In genomic region chr11:36746886-36747710, GRCh38 we compare ENCODE assay signal across 8 cellular contexts.
DNase-seq lines count a peak whose midpoint lies in the region; ATAC-seq, FAIRE-seq and TF ChIP-seq lines count a peak whose summit lies in the region.

No MANE protein-coding gene starts in this region.

- intact Hi-C loops in endothelial cell of umbilical vein (cut with micrococcal nuclease): loop anchor here (1.0 kb wide), 4 partner anchors 45 to 455 kb away; partner anchors contain the start of gene IFTAP

- peak; percentile 92 for ATAC-seq in GM21528 (IDR thresholded peaks at IDR 0.05; ENCODE audit: low FRiP score, unreplicated experiment)

- H3K79me2 ChIP-seq in endothelial cell of umbilical vein (ENCODE audit: control insufficient read depth, insufficient read depth, low read length): no peaks in the 10 kb centered on the region

- H3K9me1 ChIP-seq in endothelial cell of umbilical vein (replicated peaks; ENCODE audit: control insufficient read depth, extremely low read depth, insufficient read depth, low read length): no peaks in the 10 kb centered on the region

- no peaks in the 10 kb centered on the region for H3K36me3 ChIP-seq in endothelial cell of umbilical vein (ENCODE audit: control insufficient read depth in 2 of 2, extremely low read depth in 1 of 2, insufficient read depth in 2 of 2, low read length in 2 of 2)

- no peaks in the 10 kb centered on the region for H3K27me3 ChIP-seq in endothelial cell of umbilical vein (ENCODE audit: control insufficient read depth in 2 of 2, insufficient read depth in 2 of 2, low read length in 2 of 2)

- H3K9ac ChIP-seq in endothelial cell of umbilical vein (replicated peaks; ENCODE audit: extremely low read depth, insufficient read depth, low read length): no peak overlapping the region

- POLR2A ChIA-PET in endothelial cell of umbilical vein (lab: Charles Lee): no interaction called here

- H3K4me3 ChIP-seq in endothelial cell of umbilical vein (replicated peaks in 1 of 3; ENCODE audit: insufficient read depth in 1 of 3, low read depth in 1 of 3, low read length in 3 of 3): no peak overlapping the region

- no peak overlapping the region for H3K4me2 ChIP-seq in endothelial cell of umbilical vein (ENCODE audit: insufficient read depth, low read length)

- DNase-seq in DMS114 treated with DMSO at 0.1 percent for 48 hours (lab: John Stamatoyannopoulos, UW; ENCODE audit: unreplicated experiment) (peak; percentile 94), HUDEP-2 (lab: John Stamatoyannopoulos, UW; ENCODE audit: unreplicated experiment in 76 of 76) (peak in 73 of 76 experiments; percentile 6 to 90 (median 64)), NOMO-1 treated with DMSO at 0.1 percent for 48 hours (lab: John Stamatoyannopoulos, UW; ENCODE audit: unreplicated experiment) (peak; percentile 85), endothelial cell of umbilical vein (ENCODE audit: low read depth, low spot score) (peak; percentile 89), mucosa of gallbladder (ENCODE audit: low spot score) (peak; percentile 92)
- DNase-seq in activated CD8-positive, alpha-beta memory T cell treated with anti-CD3 and anti-CD28 coated beads for 24 hours: peak; percentile 87
- peak; percentile 74 for DNase-seq in stimulated activated CD8-positive, alpha-beta memory T cell treated with anti-CD3 and anti-CD28 coated beads, Interleukin-7, amount 100 ng/mL, for 24 hours (ENCODE audit: low read depth)

- H3K27ac ChIP-seq in endothelial cell of umbilical vein (ENCODE audit: insufficient read depth, low read depth, low read length): no peak overlapping the region

- H4K20me1 ChIP-seq in endothelial cell of umbilical vein (replicated peaks; ENCODE audit: control insufficient read depth, extremely low read depth, insufficient read depth, low read length): no peaks in the 10 kb centered on the region

- peak; percentile 97 to 98 for TF ChIP-seq CTCF in endothelial cell of umbilical vein (IDR thresholded peaks at IDR 0.05; ENCODE audit: extremely low read depth in 1 of 2, insufficient read depth in 1 of 2, low read depth in 1 of 2, low read length in 2 of 2)

- CTCF ChIA-PET in endothelial cell of umbilical vein (lab: Charles Lee): interaction anchor here (0.6 to 5.6 kb wide), 35 partner anchors 10 to 455 kb away, joined by 3 to 164 read pairs (median 4); partner anchors contain the start of genes IFTAP and RAG1

- peak; percentile 95 for FAIRE-seq in endothelial cell of umbilical vein (lab: Jason Lieb, UNC)

- dilution Hi-C loops in endothelial cell of umbilical vein (cut with MboI; ENCODE audit: extremely low pct_ligation_motif_present, low sequenced_read_pairs): no loop called here

- no peak for TF ChIP-seq POLR2A in endothelial cell of umbilical vein (IDR thresholded peaks at IDR 0.05; ENCODE audit: low read depth, low read length)

- no peak overlapping the region for H2AFZ ChIP-seq in endothelial cell of umbilical vein (ENCODE audit: low read depth, low read length)

- H3K4me1 ChIP-seq in endothelial cell of umbilical vein (ENCODE audit: control insufficient read depth, extremely low read depth, insufficient read depth, low read length): no peaks in the 10 kb centered on the region

- BruUV-seq in endothelial cell of umbilical vein (replicated peaks; lab: Mats Ljungman, UMichigan): no TSS peak

- no peaks in the 10 kb centered on the region for H3K9me3 ChIP-seq in endothelial cell of umbilical vein (replicated peaks; ENCODE audit: control insufficient read depth, insufficient read depth, low read length)

TF ChIP-seq in endothelial cell of umbilical vein, 7 proteins besides CTCF, POLR2A, EP300 and RAD21:
- TF ChIP-seq JUN (IDR thresholded peaks at IDR 0.05; ENCODE audit: borderline replicate concordance, insufficient read depth, insufficient read length, low read depth) (no peak), MAX (IDR thresholded peaks at IDR 0.05; ENCODE audit: insufficient read depth, insufficient read length) (no peak), POLR2AphosphoS5 (IDR thresholded peaks at IDR 0.05; ENCODE audit: insufficient read depth, low read depth, low read length) (no peak), MYC (IDR thresholded peaks at IDR 0.05; ENCODE audit: low read depth, low read length) (no peak), EZH2 (IDR thresholded peaks at IDR 0.05; ENCODE audit: borderline replicate concordance, low read depth, low read length, severe bottlenecking) (no peak), FOS (IDR thresholded peaks at IDR 0.05; ENCODE audit: borderline replicate concordance, insufficient read depth, low read length) (no peak), GATA2 (IDR thresholded peaks at IDR 0.05; ENCODE audit: insufficient read depth, insufficient read length, low read depth, low read length) (no peak)
